11 cellular contexts compared by ENCODE assay signal in the genomic region with DNA sequence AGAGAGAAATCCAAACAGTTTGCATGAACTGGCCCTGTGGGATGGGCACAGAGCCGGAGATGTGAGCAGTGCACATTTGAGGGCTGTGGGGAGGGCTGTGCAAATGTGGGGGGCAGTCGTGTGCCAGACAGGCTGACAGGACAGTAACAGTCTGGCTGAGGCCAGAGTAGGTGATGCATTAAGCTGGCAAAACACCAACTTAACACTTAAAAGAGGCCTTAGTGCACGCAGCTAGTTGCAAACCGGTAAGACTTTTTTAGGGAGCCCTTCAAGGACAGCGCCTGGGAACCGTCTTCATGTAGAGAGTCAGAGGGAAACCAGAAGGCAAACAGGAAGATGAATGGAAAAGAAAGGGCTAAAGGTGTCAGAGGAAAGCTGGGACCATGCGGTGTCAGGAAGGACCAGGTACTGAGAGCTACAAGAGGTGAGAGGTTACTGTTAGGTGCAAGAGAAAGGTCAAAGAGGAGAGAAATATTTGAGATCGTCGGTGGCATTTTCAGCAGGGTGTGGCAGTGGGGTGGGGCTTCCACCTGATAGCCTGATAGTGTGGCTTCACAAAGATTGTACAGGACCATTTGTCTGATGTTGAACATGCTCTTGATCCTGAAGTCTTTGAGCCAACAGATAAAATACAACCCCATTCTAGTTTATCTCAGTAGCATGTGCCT. TPM values are rescaled to one million over a fixed set of nuclear protein-coding genes. Genes with fewer than 3 reads are reported as not detected.
DNase-seq lines count a peak whose midpoint lies in the region; ATAC-seq, FAIRE-seq and TF ChIP-seq lines count a peak whose summit lies in the region.
"Had no signal": no experiment of that assay in that cellular context is flagged by ENCODE, and none has a peak within 500 bp of the region (broad histone marks: within the 10 kb centered on the region; RNA-seq: fewer than 3 reads in every experiment).

No MANE protein-coding gene starts in this region.

- H4K20me1 ChIP-seq in Loucy (ENCODE audit: insufficient read depth, low read length, poor library complexity, severe bottlenecking) (no peaks in the 10 kb centered on the region), K562 (replicated peaks; ENCODE audit: control insufficient read depth, insufficient read depth, low read length) (no peaks in the 10 kb centered on the region), hepatocyte (ENCODE audit: insufficient read depth, poor library complexity, severe bottlenecking) (no peaks in the 10 kb centered on the region)

- H3K79me2 ChIP-seq in Loucy (ENCODE audit: insufficient read depth, low read length) (no peaks in the 10 kb centered on the region), K562 (ENCODE audit: control insufficient read depth, insufficient read depth, low read length) (no peaks in the 10 kb centered on the region), hepatocyte (no peaks in the 10 kb centered on the region)

- TF ChIP-seq POLR2A in K562 (conservative IDR thresholded peaks at IDR 0.05) (no peak), suprapubic skin (IDR thresholded peaks at IDR 0.05) (no peak)

- TF ChIP-seq CTCF in Loucy (conservative IDR thresholded peaks at IDR 0.05; ENCODE audit: low read length) (no peak), K562 (IDR thresholded peaks at IDR 0.05 in 2 of 3, conservative IDR thresholded peaks at IDR 0.05 in 1 of 3; ENCODE audit: insufficient read depth in 2 of 3, low read depth in 1 of 3, low read length in 3 of 3) (no peak), hepatocyte (IDR thresholded peaks at IDR 0.05; ENCODE audit: poor library complexity) (no peak), suprapubic skin (IDR thresholded peaks at IDR 0.05) (no peak)

- FAIRE-seq in K562 (lab: Jason Lieb, UNC), result peak; percentile 70

- H3K36me3 ChIP-seq in Loucy (ENCODE audit: insufficient read depth, low read length) (no peaks in the 10 kb centered on the region), K562 (ENCODE audit: control insufficient read depth, insufficient read depth, low read length) (no peaks in the 10 kb centered on the region), hepatocyte (replicated peaks; ENCODE audit: insufficient read depth, low read depth) (no peaks in the 10 kb centered on the region), suprapubic skin (no peaks in the 10 kb centered on the region)
- H3K36me3 ChIP-seq: spleen had no signal

- H3K9me2 ChIP-seq in Loucy (replicated peaks; ENCODE audit: low read depth, low read length) (no peaks in the 10 kb centered on the region), hepatocyte (replicated peaks; ENCODE audit: insufficient read depth) (no peaks in the 10 kb centered on the region)

- TF ChIP-seq EP300 in K562 (IDR thresholded peaks at IDR 0.05; ENCODE audit: low read length) (no peak), suprapubic skin (IDR thresholded peaks at IDR 0.05) (no peak)

- H3K9me1 ChIP-seq in K562 (ENCODE audit: control insufficient read depth, insufficient read depth, low read length), result no peaks in the 10 kb centered on the region

- H3K27ac ChIP-seq in K562 (ENCODE audit: extremely low read depth, low read depth, low read length) (no peak overlapping the region; the same call in 2 of the 3 replicates), hepatocyte (peak overlapping the region; percentile 14), suprapubic skin (peak overlapping the region; percentile 68)
- H3K27ac ChIP-seq: spleen had no signal

- CTCF ChIA-PET in K562 (lab: Yijun Ruan, JAX; ENCODE audit: low intra/inter-chr PET ratio), result no interaction called here

- H3K4me3 ChIP-seq in Loucy (ENCODE audit: low read length, poor library complexity, severe bottlenecking) (no peak overlapping the region), K562 (no peak overlapping the region), hepatocyte (no peak overlapping the region), suprapubic skin (no peak overlapping the region)
- H3K4me3 ChIP-seq: spleen had no signal

- POLR2A ChIA-PET in K562 (lab: Yijun Ruan, JAX), result interaction anchor here (1.3 kb wide), 1 partner anchor 12 kb away, joined by 13 read pairs; no protein-coding TSS in a partner anchor

- H2AFZ ChIP-seq in Loucy (ENCODE audit: low read length), result 0 out of 2 replicates have a peak overlapping the region, but pooled peaks have one; percentile 26
- H2AFZ ChIP-seq in K562 (ENCODE audit: low read depth, low read length), result peak overlapping the region; percentile 97
- H2AFZ ChIP-seq in hepatocyte, result no peak overlapping the region

- H3K27me3 ChIP-seq in Loucy (ENCODE audit: insufficient read depth, low read length, poor library complexity, severe bottlenecking), result no peaks in the 10 kb centered on the region
- H3K27me3 ChIP-seq in K562 (ENCODE audit: control insufficient read depth in 2 of 2, insufficient read depth in 2 of 2, low read length in 2 of 2), result no peaks in the 10 kb centered on the region
- H3K27me3 ChIP-seq in hepatocyte, result no peaks in the 10 kb centered on the region
- no peaks in the 10 kb centered on the region for H3K27me3 ChIP-seq in suprapubic skin
- H3K27me3 ChIP-seq: spleen had no signal

- H3K9ac ChIP-seq in Loucy (ENCODE audit: low read depth, low read length, poor library complexity, severe bottlenecking) (no peak overlapping the region), K562 (ENCODE audit: insufficient read depth in 1 of 2, low read depth in 2 of 2, low read length in 2 of 2) (peak overlapping the region; percentile 48 to 81; a peak in 3 of 4 replicates)

- H3K4me1 ChIP-seq in Loucy (ENCODE audit: insufficient read depth, low read length, poor library complexity, severe bottlenecking), result no peaks in the 10 kb centered on the region
- peaks cover 8% of the 10 kb centered on the region in 2 experiments; a peak in 4 of 5 replicates for H3K4me1 ChIP-seq in K562 (replicated peaks in 1 of 2; ENCODE audit: control insufficient read depth in 2 of 2, insufficient read depth in 2 of 2, low read length in 2 of 2)
- peaks cover 15% of the 10 kb centered on the region for H3K4me1 ChIP-seq in hepatocyte (ENCODE audit: insufficient read depth)
- peaks cover 16% of the 10 kb centered on the region for H3K4me1 ChIP-seq in suprapubic skin

- H3K4me2 ChIP-seq in Loucy (ENCODE audit: low read depth, low read length, poor library complexity, severe bottlenecking), result no peak overlapping the region
- peak overlapping the region; percentile 72 for H3K4me2 ChIP-seq in K562 (ENCODE audit: insufficient read depth, low read length)
- peak overlapping the region; percentile 19 for H3K4me2 ChIP-seq in hepatocyte

- intact Hi-C loops in K562 (cut with micrococcal nuclease), result no loop called here

- BruUV-seq in K562 (replicated peaks; lab: Mats Ljungman, UMichigan), result no TSS peak

- H3F3A ChIP-seq in Loucy (ENCODE audit: low read depth), result no peaks in the 10 kb centered on the region

- no peak for TF ChIP-seq RAD21 in K562 (CRISPR knock-in tag; conservative IDR thresholded peaks at IDR 0.05 in 1 of 2, IDR thresholded peaks at IDR 0.05 in 1 of 2)

- DNase-seq in K562 (ENCODE audit: extremely low read depth in 1 of 4, low spot score in 3 of 4), result peak in 1 of 4 experiments; percentile 38
- peak; percentile 35 for DNase-seq in hepatocyte (ENCODE audit: low spot score)
- DNase-seq in suprapubic skin (ENCODE audit: low spot score in 2 of 2), result no peak
- no peak for DNase-seq in NCI-H1930 (lab: John Stamatoyannopoulos, UW)
- DNase-seq in activated CD4-positive, alpha-beta T cell treated with anti-CD3 and anti-CD28 coated beads for 1 hour, result no peak
- DNase-seq in stimulated activated CD4-positive, alpha-beta T cell treated with anti-CD3 and anti-CD28 coated beads, Interleukin-4, amount 100 ng/mL, for 24 hours, result no peak
- DNase-seq: activated naive CD4-positive, alpha-beta T cell treated with Interleukin-2 at 50 U/mL for 16 hours; GOT3; MV-4-11; spleen had no signal

- WGBS in K562 (ENCODE audit: insufficient coverage, low coverage, missing lambda C conversion rate), result 8% methylated on average over 9 of the region's 9 CpGs
- WGBS in hepatocyte (ENCODE audit: low lambda C conversion rate, missing lambda C conversion rate), result 38% methylated on average over 9 of the region's 9 CpGs
- WGBS in suprapubic skin, result 32% methylated on average over 9 of the region's 9 CpGs

- H3K9me3 ChIP-seq in Loucy (ENCODE audit: insufficient read depth, low read depth, low read length) (no peaks in the 10 kb centered on the region), K562 (replicated peaks; ENCODE audit: control insufficient read depth, insufficient read depth, low read depth, low read length) (no peaks in the 10 kb centered on the region), hepatocyte (ENCODE audit: low read depth) (no peaks in the 10 kb centered on the region), suprapubic skin (no peaks in the 10 kb centered on the region)

- in situ Hi-C loops in K562 (cut with MboI), result no loop called here

- peak; percentile 78 for ATAC-seq in K562

TF ChIP-seq in K562, 482 proteins besides CTCF, POLR2A, EP300 and RAD21 (continues in another document):
- TF ChIP-seq ESRRA (IDR thresholded peaks at IDR 0.05; ENCODE audit: borderline replicate concordance, low read depth), result peak; percentile 52; the same call in 1 of the 2 replicates
- TF ChIP-seq SMARCA4 (IDR thresholded peaks at IDR 0.05), result peak; percentile 23; the same call in 1 of the 2 replicates
- no peak for TF ChIP-seq ZNF551 (CRISPR knock-in tag; IDR thresholded peaks at IDR 0.05)
- no peak for TF ChIP-seq ZBED1 (IDR thresholded peaks at IDR 0.05)
- peak; percentile 42; the same call in 1 of the 2 replicates for TF ChIP-seq SMARCA5 (IDR thresholded peaks at IDR 0.05)
- 0 out of 2 replicates have a peak, but pooled peaks have one; percentile 51 for TF ChIP-seq EHMT2 (IDR thresholded peaks at IDR 0.05)

RNA-seq across cellular contexts. Expression of a gene that starts 30.0 kb away (rescaled TPM):
- 221 and 585 TPM in 2 replicates for total RNA-seq in K562 (2011; cell fraction: chromatin; rRNA removed; ENCODE audit: low replicate concordance)
- total RNA-seq in K562 (2011; cell fraction: nucleolus; rRNA removed), result 101 and 147 TPM in 2 replicates
- total RNA-seq in K562 (2011; cell fraction: nucleoplasm; rRNA removed), result 282 and 390 TPM in 2 replicates
- total RNA-seq in K562 (2014; rRNA removed), result 38.9 and 47.3 TPM in 2 replicates
- total RNA-seq in K562 (2014; rRNA removed; fragmentation: Illumina TruSeq; extraction: Trizol), result 59.0 and 66.0 TPM in 2 replicates
- total RNA-seq in K562 (2015; rRNA removed; fragmentation: Illumina TruSeq; extraction: Trizol), result 45.5 and 49.7 TPM in 2 replicates
- 57.8 and 61.9 TPM in 2 replicates for total RNA-seq in K562 (2021)
- 56.2 and 63.4 TPM in 2 replicates for polyA plus RNA-seq in K562 (2011; rRNA removed)
- polyA plus RNA-seq in K562 (2011; cell fraction: cytosol; rRNA removed), result 32.8 and 58.4 TPM in 2 replicates
- 192 and 194 TPM in 2 replicates for polyA plus RNA-seq in K562 (2011; cell fraction: nucleus; rRNA removed)
- 33.7 and 57.7 TPM in 2 replicates for polyA plus RNA-seq in K562 (2012)
- polyA plus RNA-seq in K562 (2014; fragmentation: Illumina TruSeq; extraction: Trizol), result 57.6 and 70.8 TPM in 2 replicates
- polyA plus RNA-seq in K562 (2014; fragmentation: Nextera tagmentation; extraction: Ambion mirVana), result 10 to 100 TPM; 50.0 to 53.6 TPM
- polyA plus RNA-seq in K562 (2014; rRNA removed), result 55.3 and 61.3 TPM in 2 replicates
- polyA minus RNA-seq in K562 (2011; rRNA and poly(A)+ RNA removed), result 167 and 232 TPM in 2 replicates
- polyA minus RNA-seq in K562 (2011; cell fraction: cytosol; rRNA and poly(A)+ RNA removed), result 39.1 and 51.9 TPM in 2 replicates
- 209 and 435 TPM in 2 replicates for polyA minus RNA-seq in K562 (2011; cell fraction: nucleus; rRNA and poly(A)+ RNA removed)
- 101 and 133 TPM in 2 replicates for total RNA-seq in hepatocyte
- polyA plus RNA-seq in hepatocyte, result 49.3 and 68.3 TPM in 2 replicates
- 100 to 1,000 TPM in 3 of 4 donors, 10 to 100 TPM in 1; 93.3 to 319 (median 127) TPM for total RNA-seq in suprapubic skin
